Comparison of ENCODE assay signal across 8 cellular contexts in the genomic region with DNA sequence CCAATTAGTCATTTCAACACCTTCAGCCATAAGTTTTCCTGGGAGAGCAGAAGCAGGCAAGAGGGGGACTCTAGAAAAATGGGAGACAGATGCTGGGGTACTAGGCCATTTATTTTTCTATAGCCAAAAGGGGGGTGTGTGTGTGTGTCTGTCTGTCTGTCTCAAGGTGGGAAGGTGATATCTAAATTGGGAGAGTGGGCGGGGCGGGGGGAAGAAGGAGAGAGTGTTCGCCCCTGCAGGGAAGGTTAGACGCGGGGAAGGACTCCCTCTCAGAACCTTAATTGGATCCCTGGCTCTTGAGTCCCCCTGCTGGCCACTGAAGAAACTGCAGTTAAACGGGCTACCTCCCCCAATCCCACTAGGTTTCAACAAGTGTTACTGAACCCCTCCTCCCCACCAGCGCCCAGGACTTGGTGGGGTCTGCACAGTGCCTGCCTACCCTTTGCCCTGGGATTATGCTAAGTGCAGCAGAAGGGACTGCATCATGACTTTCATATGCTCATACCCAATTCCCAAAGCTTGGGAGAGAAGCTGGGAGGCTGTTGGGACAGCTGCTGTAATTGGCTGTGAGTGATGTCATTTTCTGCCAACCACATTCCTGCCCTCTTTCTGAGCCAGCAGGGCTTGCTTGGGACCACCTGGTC. TPM values are rescaled to one million over a fixed set of nuclear protein-coding genes. Genes with fewer than 3 reads are reported as not detected.
DNase-seq lines count a peak whose midpoint lies in the region; ATAC-seq and TF ChIP-seq lines count a peak whose summit lies in the region.

No MANE protein-coding gene starts in this region.

- peak; percentile 69 for DNase-seq in DMS53 (lab: John Stamatoyannopoulos, UW)
- DNase-seq in SK-MEL-5 (ENCODE audit: low read depth, low spot score) = peak; percentile 76
- peak; percentile 91 for DNase-seq in activated effector memory CD4-positive, alpha-beta T cell treated with anti-CD3 and anti-CD28 coated beads, Interleukin-2, amount 50 U/mL, for 16 hours
- peak; percentile 33 to 74 for DNase-seq in trophoblast cell
- peak in 1 of 2 donors; percentile 64 for DNase-seq in upper lobe of left lung

- H3K4ac ChIP-seq in trophoblast cell (ENCODE audit: low read depth, low read length) = no peak overlapping the region

- no peak for TF ChIP-seq EP300 in gastroesophageal sphincter (IDR thresholded peaks at IDR 0.05)
- no peak for TF ChIP-seq EP300 in upper lobe of left lung (IDR thresholded peaks at IDR 0.05)

- ATAC-seq in gastroesophageal sphincter = peak; percentile 69
- ATAC-seq in upper lobe of left lung (ENCODE audit: low FRiP score in 2 of 2) = peak; percentile 51 to 79
- ATAC-seq in HG02798 (IDR thresholded peaks at IDR 0.05; ENCODE audit: poor library complexity, unreplicated experiment) = no peak

- H3K4me2 ChIP-seq in KMS-11 (no peak overlapping the region), trophoblast cell (ENCODE audit: low read length) (no peak overlapping the region)

- H3K79me2 ChIP-seq in KMS-11 (ENCODE audit: insufficient read depth, low read depth) = no peaks in the 10 kb centered on the region
- no peaks in the 10 kb centered on the region for H3K79me2 ChIP-seq in trophoblast cell (ENCODE audit: control insufficient read depth, insufficient read depth, low read length, poor library complexity)

- 0 to 13% methylated on average over 3 to 5 of the region's 7 CpGs for WGBS in gastroesophageal sphincter (ENCODE audit: low coverage in 1 of 2), 2 donors
- WGBS in trophoblast cell (ENCODE audit: extremely low coverage, insufficient coverage, insufficient read length) = no CpG with 5 or more reads among the region's 7 CpGs
- 10 to 13% methylated on average over 5 to 7 of the region's 7 CpGs for WGBS in upper lobe of left lung, 2 donors

- H2BK120ac ChIP-seq in trophoblast cell (ENCODE audit: insufficient read depth, low read length, poor library complexity) = no peak overlapping the region

- H3K4me1 ChIP-seq in KMS-11 (ENCODE audit: low read depth, poor library complexity, severe bottlenecking) (no peaks in the 10 kb centered on the region), gastroesophageal sphincter (no peaks in the 10 kb centered on the region), trophoblast cell (ENCODE audit: control insufficient read depth in 1 of 2, insufficient read depth in 2 of 2, low read length in 2 of 2) (no peaks in the 10 kb centered on the region), upper lobe of left lung (no peaks in the 10 kb centered on the region)

- no peak overlapping the region for H2AK5ac ChIP-seq in trophoblast cell (ENCODE audit: low read length)

- no peak overlapping the region for H4K8ac ChIP-seq in trophoblast cell (ENCODE audit: low read depth, low read length)

- TF ChIP-seq CTCF in KMS-11 (conservative IDR thresholded peaks at IDR 0.05; ENCODE audit: low read depth, low read length) (peak; percentile 88), gastroesophageal sphincter (IDR thresholded peaks at IDR 0.05) (peak in 3 of 4 experiments; percentile 93 to 96 (median 95)), upper lobe of left lung (IDR thresholded peaks at IDR 0.05) (peak; percentile 86 to 94 (median 89))

- H2BK5ac ChIP-seq in trophoblast cell (ENCODE audit: low read depth, low read length, poor library complexity) = no peak overlapping the region

- no peaks in the 10 kb centered on the region for H4K20me1 ChIP-seq in KMS-11 (ENCODE audit: insufficient read depth)

- H4K12ac ChIP-seq in trophoblast cell (ENCODE audit: low read depth, low read length) = no peak overlapping the region

- H3K9ac ChIP-seq in KMS-11 (no peak overlapping the region), trophoblast cell (ENCODE audit: low read length) (no peak overlapping the region)

- H2BK12ac ChIP-seq in trophoblast cell (ENCODE audit: low read length) = no peak overlapping the region

- H3K23ac ChIP-seq in trophoblast cell (ENCODE audit: low read length) = no peak overlapping the region

- H3K27me3 ChIP-seq in KMS-11 (ENCODE audit: insufficient read depth, low read depth) (no peaks in the 10 kb centered on the region), gastroesophageal sphincter (no peaks in the 10 kb centered on the region), trophoblast cell (ENCODE audit: insufficient read depth, low read length) (no peaks in the 10 kb centered on the region), upper lobe of left lung (no peaks in the 10 kb centered on the region)

- H3K9me3 ChIP-seq in gastroesophageal sphincter (no peaks in the 10 kb centered on the region), trophoblast cell (ENCODE audit: insufficient read depth, low read depth, low read length) (peaks cover 7% of the 10 kb centered on the region), upper lobe of left lung (no peaks in the 10 kb centered on the region)

- no peak overlapping the region for H3K18ac ChIP-seq in trophoblast cell (ENCODE audit: low read length)

- H4K91ac ChIP-seq in trophoblast cell (ENCODE audit: low read depth, low read length) = no peak overlapping the region

- no peak for TF ChIP-seq POLR2A in gastroesophageal sphincter (IDR thresholded peaks at IDR 0.05)
- TF ChIP-seq POLR2A in upper lobe of left lung (IDR thresholded peaks at IDR 0.05) = no peak

- in situ Hi-C loops in SK-MEL-5 (cut with HindIII; ENCODE audit: low pct_unique_long_range_greater_than_20kb, low sequenced_read_pairs) = no loop called here

- no peaks in the 10 kb centered on the region for H3K79me1 ChIP-seq in trophoblast cell (ENCODE audit: low read length)

- H3K4me3 ChIP-seq in KMS-11 (IDR thresholded peaks at IDR 0.05; ENCODE audit: insufficient read depth, low read depth, low read length) = no peak overlapping the region
- no peak overlapping the region for H3K4me3 ChIP-seq in gastroesophageal sphincter
- H3K4me3 ChIP-seq in trophoblast cell (ENCODE audit: low read depth, low read length) = no peak overlapping the region
- no peak overlapping the region for H3K4me3 ChIP-seq in upper lobe of left lung

- H3K36me3 ChIP-seq in KMS-11 (ENCODE audit: insufficient read depth) (no peaks in the 10 kb centered on the region), gastroesophageal sphincter (peaks cover 0 to 89% of the 10 kb centered on the region in 2 donors), trophoblast cell (ENCODE audit: control insufficient read depth in 1 of 2, insufficient read depth in 2 of 2, low read length in 2 of 2) (peaks cover 20 to 28% of the 10 kb centered on the region in 2 experiments), upper lobe of left lung (peaks cover 8 to 67% (median 50%) of the 10 kb centered on the region in 4 donors)

- H2AFZ ChIP-seq in KMS-11 (ENCODE audit: low read depth) = no peak overlapping the region
- no peak overlapping the region for H2AFZ ChIP-seq in trophoblast cell (ENCODE audit: insufficient read depth, low read length, poor library complexity)

- no peak overlapping the region for H3K14ac ChIP-seq in trophoblast cell (ENCODE audit: low read length)

- H3K27ac ChIP-seq in KMS-11 = no peak overlapping the region
- H3K27ac ChIP-seq in gastroesophageal sphincter = no peak overlapping the region
- H3K27ac ChIP-seq in trophoblast cell (ENCODE audit: low read depth, low read length) = no peak overlapping the region
- H3K27ac ChIP-seq in upper lobe of left lung = no peak overlapping the region

RNA-seq across cellular contexts. Expression of a gene that starts 45.8 kb away (rescaled TPM):
- 1.2 and 1.5 TPM in 2 replicates for total RNA-seq in SK-MEL-5 (2014; rRNA removed; shearing (Covaris generic))
- polyA plus RNA-seq in SK-MEL-5 (2015; cell fraction: cytosol; rRNA removed) = 20.7 and 30.2 TPM in 2 replicates
- polyA plus RNA-seq in SK-MEL-5 (2015; cell fraction: nucleus; rRNA removed) = 4.6 and 6.9 TPM in 2 replicates
- 10 to 100 TPM in 2 of 4 donors, 1 to 10 TPM in 2; 8.2 to 25.8 (median 11.7) TPM for total RNA-seq in gastroesophageal sphincter
- 14.4 TPM in 2 replicates for polyA plus RNA-seq in trophoblast cell (2013)
- 10 to 100 TPM; 21.0 to 52.2 (median 27.7) TPM for total RNA-seq in upper lobe of left lung

RNA-seq across cellular contexts. Expression of a gene that starts 46.3 kb away (rescaled TPM):
- total RNA-seq in SK-MEL-5 (2014; rRNA removed; shearing (Covaris generic)) = 0.21 TPM in 2 replicates
- polyA plus RNA-seq in SK-MEL-5 (2015; cell fraction: cytosol; rRNA removed) = 0.14 and 0.27 TPM in 2 replicates
- not detected in 2 replicates for polyA plus RNA-seq in SK-MEL-5 (2015; cell fraction: nucleus; rRNA removed)
- total RNA-seq in gastroesophageal sphincter (1 to 10 TPM in 3 of 4 donors, not detected in 1; 1.4 to 6.5 (median 2.3) TPM), upper lobe of left lung (10 to 100 TPM in 2 of 6 donors, 1 to 10 TPM in 4; 4.9 to 23.4 (median 8.0) TPM)
- 206 and 208 TPM in 2 replicates for polyA plus RNA-seq in trophoblast cell (2013)
